Comparison of ENCODE assay signal across 11 cellular contexts in genomic region chr3:169836058-169836941, GRCh38. TPM values are rescaled to one million over a fixed set of nuclear protein-coding genes. Genes with fewer than 3 reads are reported as not detected.
DNase-seq lines count a peak whose midpoint lies in the region; ATAC-seq, FAIRE-seq and TF ChIP-seq lines count a peak whose summit lies in the region.
"Had no signal": no experiment of that assay in that cellular context is flagged by ENCODE, and none has a peak within 500 bp of the region (broad histone marks: within the 10 kb centered on the region; RNA-seq: fewer than 3 reads in every experiment).

No MANE protein-coding gene starts in this region.

- H3K4me1 ChIP-seq in GM12878 (ENCODE audit: control insufficient read depth, insufficient read depth, low read length), result peaks cover 25% of the 10 kb centered on the region
- H3K4me1 ChIP-seq: suprapubic skin had no signal

- H3K9ac ChIP-seq in GM12878 (ENCODE audit: control insufficient read depth, insufficient read depth, low read length), result peak overlapping the region; percentile 55

- H3K27me3 Mint-ChIP-seq in stimulated activated naive CD8-positive, alpha-beta T cell treated with anti-CD3 and anti-CD28 coated beads, Interleukin-15, amount 100 ng/mL, for 72 hours, result peaks cover 8% of the 10 kb centered on the region

- WGBS in GM12878 (ENCODE audit: insufficient coverage, insufficient replicate concordance, low lambda C conversion rate, missing lambda C conversion rate), result 67% methylated on average over 5 of the region's 5 CpGs

- no peaks in the 10 kb centered on the region for H4K20me1 ChIP-seq in GM12878 (ENCODE audit: control insufficient read depth, insufficient read depth)

- peak; percentile 72 for DNase-seq in EL
- DNase-seq in GM12878 (ENCODE audit: low read depth, low spot score), result peak; percentile 27
- no peak for DNase-seq in stimulated activated naive CD8-positive, alpha-beta T cell treated with anti-CD3 and anti-CD28 coated beads, Interleukin-15, amount 100 ng/mL, for 72 hours
- no peak for DNase-seq in cerebellar nuclear complex (lab: John Stamatoyannopoulos, UW)
- DNase-seq in NCI-H2081 (lab: John Stamatoyannopoulos, UW), result no peak
- DNase-seq in iPS-NIHi11 (ENCODE audit: low spot score), result no peak
- DNase-seq: CD4-positive, alpha-beta T cell; occipital lobe had no signal

- TF ChIP-seq POLR2A in GM12878 (IDR thresholded peaks at IDR 0.05; ENCODE audit: low read depth, low read length), result no peak

- peak overlapping the region; percentile 81 for H3K27ac ChIP-seq in GM12878 (ENCODE audit: control insufficient read depth, insufficient read depth)
- H3K27ac ChIP-seq: suprapubic skin had no signal

- peak overlapping the region; percentile 90 for H2AFZ ChIP-seq in GM12878 (ENCODE audit: control insufficient read depth, low read depth, low read length)

- POLR2A ChIA-PET in GM12878 (lab: Charles Lee), result interaction anchor here (0.9 kb wide), 1 partner anchor 19 kb away, joined by 3 read pairs; no protein-coding TSS in a partner anchor

- no peaks in the 10 kb centered on the region for H3K4me1 Mint-ChIP-seq in stimulated activated naive CD8-positive, alpha-beta T cell treated with anti-CD3 and anti-CD28 coated beads, Interleukin-15, amount 100 ng/mL, for 72 hours

- SMC1A ChIA-PET in GM12878 (lab: Charles Lee; ENCODE audit: uncharacterized antibody, unreplicated experiment), result interaction anchor here (0.6 to 2.3 kb wide), 6 partner anchors 9 to 1385 kb away, joined by 3 to 14 read pairs (median 4); no protein-coding TSS in a partner anchor

- CTCF ChIA-PET in GM12878 (lab: Yijun Ruan, JAX), result interaction anchor here (0.7 to 0.9 kb wide), 3 partner anchors 22 to 27 kb away, joined by 3 to 4 read pairs (median 3); partner anchors contain the start of genes LRRC34 and LRRIQ4

- H3K4me2 ChIP-seq in GM12878 (ENCODE audit: control insufficient read depth, insufficient read depth), result peak overlapping the region; percentile 46

- H3K9me3 Mint-ChIP-seq in stimulated activated naive CD8-positive, alpha-beta T cell treated with anti-CD3 and anti-CD28 coated beads, Interleukin-15, amount 100 ng/mL, for 72 hours, result no peaks in the 10 kb centered on the region
- H3K9me3 Mint-ChIP-seq: CD4-positive, alpha-beta T cell had no signal

- RAD21 ChIA-PET in GM12878 (lab: Charles Lee; ENCODE audit: unreplicated experiment), result interaction anchor here (0.7 kb wide), 1 partner anchor 115 kb away, joined by 3 read pairs; no protein-coding TSS in a partner anchor

- no peak overlapping the region for H3K4me3 Mint-ChIP-seq in stimulated activated naive CD8-positive, alpha-beta T cell treated with anti-CD3 and anti-CD28 coated beads, Interleukin-15, amount 100 ng/mL, for 72 hours
- H3K4me3 Mint-ChIP-seq: CD4-positive, alpha-beta T cell had no signal

- no peaks in the 10 kb centered on the region for H3K36me3 ChIP-seq in GM12878 (ENCODE audit: control insufficient read depth in 2 of 2, insufficient read depth in 2 of 2, low read length in 1 of 2)
- H3K36me3 ChIP-seq: suprapubic skin had no signal

- no peaks in the 10 kb centered on the region for H3K79me2 ChIP-seq in GM12878 (ENCODE audit: control insufficient read depth, insufficient read depth, low read length)

- no peak for TF ChIP-seq CTCF in GM12878 (IDR thresholded peaks at IDR 0.05 in 2 of 3, conservative IDR thresholded peaks at IDR 0.05 in 1 of 3; ENCODE audit: control insufficient read depth in 2 of 3, extremely low read depth in 1 of 3, insufficient read depth in 1 of 3, low read depth in 3 of 3, low read length in 3 of 3)

- ATAC-seq in GM21381 (IDR thresholded peaks at IDR 0.05; ENCODE audit: unreplicated experiment) (peak; percentile 80), HG03175 (IDR thresholded peaks at IDR 0.05; ENCODE audit: unreplicated experiment) (peak; percentile 92), GM12878 (peak; percentile 95)
- no peak for ATAC-seq in stimulated activated naive CD8-positive, alpha-beta T cell treated with anti-CD3 and anti-CD28 coated beads, Interleukin-15, amount 100 ng/mL, for 72 hours

- intact Hi-C loops in GM12878 (cut with micrococcal nuclease; ENCODE audit: unreplicated experiment), result no loop called here

- FAIRE-seq in GM12878 (lab: Jason Lieb, UNC), result peak; percentile 98

- no peaks in the 10 kb centered on the region for H3K9me3 ChIP-seq in GM12878 (replicated peaks; ENCODE audit: control insufficient read depth, insufficient read depth, low read length)
- H3K9me3 ChIP-seq: suprapubic skin had no signal

- 0 out of 4 replicates have a peak, but pooled peaks of 1 of the 2 experiments have one; percentile 44 for TF ChIP-seq EP300 in GM12878 (IDR thresholded peaks at IDR 0.05; ENCODE audit: borderline replicate concordance in 1 of 2, control insufficient read depth in 1 of 2, low read depth in 2 of 2, low read length in 2 of 2)

- H3K27me3 ChIP-seq in GM12878 (replicated peaks in 1 of 2; ENCODE audit: control insufficient read depth in 2 of 2, insufficient read depth in 2 of 2, low read length in 1 of 2), result peaks cover 0 to 1% of the 10 kb centered on the region in 2 experiments; a peak in 1 of 4 replicates
- H3K27me3 ChIP-seq: suprapubic skin had no signal

- TF ChIP-seq RAD21 in GM12878 (IDR thresholded peaks at IDR 0.05; ENCODE audit: insufficient read depth, low read depth, low read length), result no peak

- BruUV-seq in GM12878 (replicated peaks; lab: Mats Ljungman, UMichigan), result no TSS peak

- no peak overlapping the region for H3K4me3 ChIP-seq in GM12878
- H3K4me3 ChIP-seq: suprapubic skin had no signal

- no peak overlapping the region for H3K27ac Mint-ChIP-seq in stimulated activated naive CD8-positive, alpha-beta T cell treated with anti-CD3 and anti-CD28 coated beads, Interleukin-15, amount 100 ng/mL, for 72 hours
- H3K27ac Mint-ChIP-seq: CD4-positive, alpha-beta T cell had no signal

- in situ Hi-C loops in GM12878 (cut with MboI), result no loop called here

TF ChIP-seq in GM12878, 131 proteins besides CTCF, POLR2A, EP300 and RAD21 (continues in another document):
- TF ChIP-seq CHD2 (IDR thresholded peaks at IDR 0.05; ENCODE audit: borderline replicate concordance, low read depth, low read length), result no peak
- no peak for TF ChIP-seq ZNF274 (IDR thresholded peaks at IDR 0.05; ENCODE audit: insufficient read depth, insufficient read length)
- peak; percentile 98 for TF ChIP-seq ZNF384 (IDR thresholded peaks at IDR 0.05; ENCODE audit: borderline replicate concordance, low read depth, low read length)

RNA-seq across cellular contexts. Expression of gene LRRC34, which starts 23.6 kb away (rescaled TPM):
- 0.76 and 0.86 TPM in 2 replicates for total RNA-seq in GM12878 (2013; cell fraction: nucleolus; rRNA removed)
- total RNA-seq in GM12878 (2014; rRNA removed) (1.5 and 2.4 TPM in 2 replicates), GM12878 (2014; rRNA removed; fragmentation: Illumina TruSeq; extraction: Trizol) (2.0 and 2.3 TPM in 2 replicates), GM12878 (2021) (0.97 and 1.5 TPM in 2 replicates)
- 0.70 TPM for polyA plus RNA-seq in GM12878 (2011; ENCODE audit: low read depth)
- polyA plus RNA-seq in GM12878 (2011; rRNA removed) (0.24 and 0.71 TPM in 2 replicates), GM12878 (2014; fragmentation: Illumina TruSeq; extraction: Trizol) (0.71 and 2.3 TPM in 2 replicates), GM12878 (2014; fragmentation: Nextera tagmentation; extraction: Ambion mirVana) (1 to 10 TPM in 1 of 2 experiments, under 1 TPM in 1; 0.34 to 1.4 TPM), GM12878 (2014; rRNA removed) (1.5 and 2.8 TPM in 2 replicates), GM12878 (2016; fragmentation: Nextera tagmentation; extraction: Ambion mirVana) (1 to 10 TPM; 3.4 to 3.7 TPM)
- polyA plus RNA-seq in GM12878 (2011; cell fraction: cytosol; rRNA removed), result 0.08 and 0.12 TPM in 2 replicates
- 0.50 and 0.52 TPM in 2 replicates for polyA plus RNA-seq in GM12878 (2011; cell fraction: nucleus; rRNA removed)
- polyA plus RNA-seq in GM12878 (2012), result 1.9 and 2.7 TPM in 2 replicates
- 0.31 TPM in 1 of 2 replicates, not detected in the other for polyA minus RNA-seq in GM12878 (2011; rRNA and poly(A)+ RNA removed)
- polyA minus RNA-seq in GM12878 (2011; cell fraction: cytosol; rRNA and poly(A)+ RNA removed), result not detected in 2 replicates
- polyA minus RNA-seq in GM12878 (2011; cell fraction: nucleus; rRNA and poly(A)+ RNA removed), result 0.36 TPM in 1 of 2 replicates, not detected in the other

RNA-seq across cellular contexts. Expression of gene LRRIQ4, which starts 23.6 kb away (rescaled TPM):
- not detected in 2 replicates for total RNA-seq in GM12878 (2013; cell fraction: nucleolus; rRNA removed)
- total RNA-seq in GM12878 (2014; rRNA removed) (0.06 and 0.22 TPM in 2 replicates), GM12878 (2014; rRNA removed; fragmentation: Illumina TruSeq; extraction: Trizol) (0.09 and 0.13 TPM in 2 replicates), GM12878 (2021) (0.15 and 0.21 TPM in 2 replicates)
- not detected for polyA plus RNA-seq in GM12878 (2011; ENCODE audit: low read depth)
- polyA plus RNA-seq in GM12878 (2011; rRNA removed) (0.04 TPM in 1 of 2 replicates, not detected in the other), GM12878 (2014; fragmentation: Illumina TruSeq; extraction: Trizol) (0.12 TPM in 1 of 2 replicates, not detected in the other), GM12878 (2014; fragmentation: Nextera tagmentation; extraction: Ambion mirVana) (not detected), GM12878 (2014; rRNA removed) (0.14 TPM in 1 of 2 replicates, not detected in the other), GM12878 (2016; fragmentation: Nextera tagmentation; extraction: Ambion mirVana) (under 1 TPM; 0.20 to 0.21 TPM)
- polyA plus RNA-seq in GM12878 (2011; cell fraction: cytosol; rRNA removed), result 0.03 TPM in 1 of 2 replicates, not detected in the other
- 0.07 TPM in 1 of 2 replicates, not detected in the other for polyA plus RNA-seq in GM12878 (2011; cell fraction: nucleus; rRNA removed)
- 0.13 TPM in 1 of 2 replicates, not detected in the other for polyA plus RNA-seq in GM12878 (2012)
- polyA minus RNA-seq in GM12878 (2011; rRNA and poly(A)+ RNA removed), result 0.15 TPM in 1 of 2 replicates, not detected in the other
- not detected in 2 replicates for polyA minus RNA-seq in GM12878 (2011; cell fraction: cytosol; rRNA and poly(A)+ RNA removed)
- polyA minus RNA-seq in GM12878 (2011; cell fraction: nucleus; rRNA and poly(A)+ RNA removed), result not detected in 2 replicates
- total RNA-seq: CD4-positive, alpha-beta T cell; suprapubic skin had no signal

RNA-seq across cellular contexts. Expression of gene LRRC31, which starts 33.4 kb away (rescaled TPM):
- total RNA-seq in GM12878 (2013; cell fraction: nucleolus; rRNA removed), result not detected in 2 replicates
- total RNA-seq in GM12878 (2014; rRNA removed) (0.11 TPM in 1 of 2 replicates, not detected in the other), GM12878 (2014; rRNA removed; fragmentation: Illumina TruSeq; extraction: Trizol) (not detected in 2 replicates), GM12878 (2021) (not detected in 2 replicates)
- not detected for polyA plus RNA-seq in GM12878 (2011; ENCODE audit: low read depth)
- polyA plus RNA-seq in GM12878 (2011; rRNA removed) (not detected in 2 replicates), GM12878 (2014; fragmentation: Illumina TruSeq; extraction: Trizol) (0.06 TPM in 1 of 2 replicates, not detected in the other), GM12878 (2014; fragmentation: Nextera tagmentation; extraction: Ambion mirVana) (under 1 TPM; 0.04 to 0.06 TPM), GM12878 (2014; rRNA removed) (not detected in 2 replicates), GM12878 (2016; fragmentation: Nextera tagmentation; extraction: Ambion mirVana) (not detected)
- polyA plus RNA-seq in GM12878 (2011; cell fraction: cytosol; rRNA removed), result not detected in 2 replicates
- polyA plus RNA-seq in GM12878 (2011; cell fraction: nucleus; rRNA removed), result not detected in 2 replicates
- 0.08 TPM in 1 of 2 replicates, not detected in the other for polyA plus RNA-seq in GM12878 (2012)
- polyA minus RNA-seq in GM12878 (2011; rRNA and poly(A)+ RNA removed), result not detected in 2 replicates
- not detected in 2 replicates for polyA minus RNA-seq in GM12878 (2011; cell fraction: cytosol; rRNA and poly(A)+ RNA removed)
- polyA minus RNA-seq in GM12878 (2011; cell fraction: nucleus; rRNA and poly(A)+ RNA removed), result not detected in 2 replicates
- total RNA-seq: CD4-positive, alpha-beta T cell; occipital lobe had no signal

Comparison
In these comparisons a context has a peak if more than half of its experiments do, and no peak if none do; other contexts are left out.
1. DNase-seq: peak in EL (single experiment) and GM12878 (single experiment); none in stimulated activated naive CD8-positive, alpha-beta T cell treated with anti-CD3 and anti-CD28 coated beads, Interleukin-15, amount 100 ng/mL, for 72 hours (0 of 2), cerebellar nuclear complex (0 of 2), NCI-H2081 (0 of 2) and iPS-NIHi11 (single experiment).